8 cellular contexts compared by ENCODE assay signal in genomic region chr10:48981310-48981907, GRCh38. TPM values are rescaled to one million over a fixed set of nuclear protein-coding genes. Genes with fewer than 3 reads are reported as not detected.
DNase-seq lines count a peak whose midpoint lies in the region; ATAC-seq and TF ChIP-seq lines count a peak whose summit lies in the region.

No MANE protein-coding gene starts in this region.

- H3K27me3 ChIP-seq in GM06990 (replicated peaks; ENCODE audit: control insufficient read depth, insufficient read depth, low read length) (no peaks in the 10 kb centered on the region), aorta (ENCODE audit: control insufficient read depth in 1 of 2, insufficient read depth in 2 of 2, low read length in 1 of 2) (no peaks in the 10 kb centered on the region)

- H3K4me1 ChIP-seq in aorta (ENCODE audit: control insufficient read depth in 1 of 2, insufficient read depth in 2 of 2, low read length in 2 of 2): no peaks in the 10 kb centered on the region

- intact Hi-C loops in aorta (cut with DNase I): loop anchor here (1.0 to 5.0 kb wide), 3 partner anchors 179 to 324 kb away; no protein-coding TSS in a partner anchor

- WGBS in aorta, 2 donors: 35% methylated on average over 12 of the region's 12 CpGs

- peaks cover 42% of the 10 kb centered on the region for H3K27me3 Mint-ChIP-seq in nephron (ENCODE audit: low read depth)

- no peaks in the 10 kb centered on the region for H3K36me3 Mint-ChIP-seq in nephron (ENCODE audit: low read depth)

- H3K27ac Mint-ChIP-seq in nephron: peak overlapping the region in 1 of 3 experiments; percentile 12

- H3K36me3 ChIP-seq in GM06990 (ENCODE audit: control insufficient read depth, insufficient read depth, low read length) (peaks cover 23% of the 10 kb centered on the region), aorta (ENCODE audit: control insufficient read depth in 1 of 2, insufficient read depth in 2 of 2, low read length in 1 of 2) (no peaks in the 10 kb centered on the region)

- H3K4me3 Mint-ChIP-seq in nephron: no peak overlapping the region

- peak; percentile 75 for ATAC-seq in aorta (ENCODE audit: low FRiP score)

- H3K4me3 ChIP-seq in GM06990 (replicated peaks; ENCODE audit: low read depth, low read length) (no peak overlapping the region), fibroblast of mammary gland (ENCODE audit: control insufficient read depth, low read depth, low read length) (no peak overlapping the region), aorta (ENCODE audit: low read length in 2 of 2) (no peak overlapping the region)

- H3K9me3 ChIP-seq in aorta (ENCODE audit: control insufficient read depth, low read length): no peaks in the 10 kb centered on the region

- peak; percentile 90 for TF ChIP-seq CTCF in 22Rv1 (IDR thresholded peaks at IDR 0.05)
- TF ChIP-seq CTCF in GM06990 (IDR thresholded peaks at IDR 0.05; ENCODE audit: insufficient read depth, low read length, poor library complexity, severe bottlenecking): peak; percentile 86
- TF ChIP-seq CTCF in fibroblast of mammary gland (conservative IDR thresholded peaks at IDR 0.05; ENCODE audit: control insufficient read depth, insufficient read depth, low read depth, low read length): peak; percentile 76
- peak; percentile 75 to 80 (median 80) for TF ChIP-seq CTCF in nephron (IDR thresholded peaks at IDR 0.05; ENCODE audit: unreplicated experiment in 3 of 3)

- peak; percentile 31 for DNase-seq in GM06990 (ENCODE audit: extremely low read depth, insufficient read length)
- DNase-seq in NCI-H1092 treated with DMSO at 0.1 percent for 48 hours (lab: John Stamatoyannopoulos, UW): peak; percentile 33
- peak; percentile 71 for DNase-seq in activated CD8-positive, alpha-beta memory T cell treated with anti-CD3 and anti-CD28 coated beads for 24 hours
- DNase-seq in fibroblast of mammary gland (ENCODE audit: low read depth): peak; percentile 47
- DNase-seq in aorta: peak; percentile 66 to 84
- DNase-seq in GF-D8 (lab: John Stamatoyannopoulos, UW): no peak

- H3K9me3 Mint-ChIP-seq in nephron: no peaks in the 10 kb centered on the region

- H3K4me1 Mint-ChIP-seq in nephron: peaks cover 11% of the 10 kb centered on the region

- H3K27ac ChIP-seq in 22Rv1 (no peak overlapping the region), aorta (ENCODE audit: low read depth in 1 of 2, low read length in 2 of 2) (no peak overlapping the region)

RNA-seq across cellular contexts. Expression of gene LRRC18, which starts 41.8 kb away (rescaled TPM):
- total RNA-seq in aorta: not detected
- polyA plus RNA-seq in aorta: not detected
